In the genomic region with DNA sequence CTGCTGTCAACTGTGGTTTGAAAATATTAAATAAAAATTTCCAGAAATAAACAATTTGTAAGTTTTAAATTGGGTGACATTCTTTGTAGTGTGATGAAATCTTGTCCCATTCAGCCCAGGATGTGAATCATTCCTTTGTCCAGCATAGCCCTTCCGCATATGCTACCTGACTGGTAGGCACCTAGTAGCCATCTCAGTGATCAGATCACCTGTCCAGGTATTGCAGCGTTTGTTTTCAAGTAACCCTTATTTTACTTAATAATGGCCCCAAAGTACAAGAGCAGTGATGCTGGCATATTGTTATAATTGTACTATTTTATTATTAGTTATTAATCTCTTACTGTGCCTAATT, we compare ENCODE assay signal across 1 cellular context.
TF ChIP-seq lines count a peak whose summit lies in the region.

No MANE protein-coding gene starts in this region.

TF ChIP-seq in SK-N-SH, 30 proteins besides CTCF, POLR2A, EP300 and RAD21 (continued from another document):
- TF ChIP-seq, protein P1, sequence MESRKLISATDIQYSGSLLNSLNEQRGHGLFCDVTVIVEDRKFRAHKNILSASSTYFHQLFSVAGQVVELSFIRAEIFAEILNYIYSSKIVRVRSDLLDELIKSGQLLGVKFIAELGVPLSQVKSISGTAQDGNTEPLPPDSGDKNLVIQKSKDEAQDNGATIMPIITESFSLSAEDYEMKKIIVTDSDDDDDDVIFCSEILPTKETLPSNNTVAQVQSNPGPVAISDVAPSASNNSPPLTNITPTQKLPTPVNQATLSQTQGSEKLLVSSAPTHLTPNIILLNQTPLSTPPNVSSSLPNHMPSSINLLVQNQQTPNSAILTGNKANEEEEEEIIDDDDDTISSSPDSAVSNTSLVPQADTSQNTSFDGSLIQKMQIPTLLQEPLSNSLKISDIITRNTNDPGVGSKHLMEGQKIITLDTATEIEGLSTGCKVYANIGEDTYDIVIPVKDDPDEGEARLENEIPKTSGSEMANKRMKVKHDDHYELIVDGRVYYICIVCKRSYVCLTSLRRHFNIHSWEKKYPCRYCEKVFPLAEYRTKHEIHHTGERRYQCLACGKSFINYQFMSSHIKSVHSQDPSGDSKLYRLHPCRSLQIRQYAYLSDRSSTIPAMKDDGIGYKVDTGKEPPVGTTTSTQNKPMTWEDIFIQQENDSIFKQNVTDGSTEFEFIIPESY (IDR thresholded peaks at IDR 0.05; ENCODE audit: borderline replicate concordance, low read depth), result no peak
